In genomic region chr5:14664270-14665109, GRCh38 we compare ENCODE assay signal across 8 cellular contexts. TPM values are rescaled to one million over a fixed set of nuclear protein-coding genes. Genes with fewer than 3 reads are reported as not detected.
DNase-seq lines count a peak whose midpoint lies in the region; ATAC-seq, FAIRE-seq and TF ChIP-seq lines count a peak whose summit lies in the region.

OTULIN (plus strand) TSS chr5:14664718; CDS start chr5:14664826, 108 bp downstream.

- DNase-seq in COR-L47 (lab: John Stamatoyannopoulos, UW) (peak; percentile 86), HT-29 (ENCODE audit: low spot score) (peak; percentile 95), NT2/D1 (ENCODE audit: low read depth, low spot score) (peak; percentile 56), endothelial cell of umbilical vein (ENCODE audit: low read depth, low spot score) (peak; percentile 93), middle frontal gyrus (ENCODE audit: extremely low spot score, low spot score) (peak; percentile 90)
- DNase-seq in activated CD8-positive, alpha-beta memory T cell treated with anti-CD3 and anti-CD28 coated beads, Interleukin-2, amount 50 U/mL, for 4 hours: peak; percentile 86
- peak; percentile 85 to 86 for DNase-seq in stimulated activated CD8-positive, alpha-beta memory T cell treated with anti-CD3 and anti-CD28 coated beads, Interleukin-2, amount 100 ng/mL, for 48 hours (ENCODE audit: low read depth in 2 of 2)

- H3K9ac ChIP-seq in NT2/D1 (ENCODE audit: insufficient read length, low read depth) (peak within 1 kb of the TSS; percentile 76), endothelial cell of umbilical vein (replicated peaks; ENCODE audit: extremely low read depth, insufficient read depth, low read length) (peak within 1 kb of the TSS; percentile 70)

- intact Hi-C loops in endothelial cell of umbilical vein (cut with micrococcal nuclease): no loop called here

- no peaks in the 10 kb centered on the region for H4K20me1 ChIP-seq in endothelial cell of umbilical vein (replicated peaks; ENCODE audit: control insufficient read depth, extremely low read depth, insufficient read depth, low read length)

- dilution Hi-C loops in endothelial cell of umbilical vein (cut with MboI; ENCODE audit: extremely low pct_ligation_motif_present, low sequenced_read_pairs): no loop called here

- ATAC-seq in GM21360 (IDR thresholded peaks at IDR 0.05; ENCODE audit: unreplicated experiment): peak; percentile 69

- H3K4me2 ChIP-seq in endothelial cell of umbilical vein (ENCODE audit: insufficient read depth, low read length): peak within 1 kb of the TSS; percentile 89

- TF ChIP-seq POLR2A in endothelial cell of umbilical vein (IDR thresholded peaks at IDR 0.05; ENCODE audit: low read depth, low read length): peak; percentile 82

- H3K27me3 ChIP-seq in NT2/D1 (ENCODE audit: insufficient read depth, insufficient read length) (peaks cover 18% of the 10 kb centered on the region), endothelial cell of umbilical vein (ENCODE audit: control insufficient read depth in 2 of 2, insufficient read depth in 2 of 2, low read length in 2 of 2) (no peaks in the 10 kb centered on the region)

- H2AFZ ChIP-seq in endothelial cell of umbilical vein (ENCODE audit: low read depth, low read length): peak within 1 kb of the TSS; percentile 73

- peaks cover 46% of the 10 kb centered on the region for H3K79me2 ChIP-seq in endothelial cell of umbilical vein (ENCODE audit: control insufficient read depth, insufficient read depth, low read length)

- H3K4me1 ChIP-seq in NT2/D1 (ENCODE audit: insufficient read depth, insufficient read length): no peaks in the 10 kb centered on the region
- H3K4me1 ChIP-seq in endothelial cell of umbilical vein (ENCODE audit: control insufficient read depth, extremely low read depth, insufficient read depth, low read length): peaks cover 24% of the 10 kb centered on the region

- no peak for TF ChIP-seq CTCF in endothelial cell of umbilical vein (IDR thresholded peaks at IDR 0.05; ENCODE audit: extremely low read depth in 1 of 2, insufficient read depth in 1 of 2, low read depth in 1 of 2, low read length in 2 of 2)

- peak; percentile 78 for FAIRE-seq in endothelial cell of umbilical vein (lab: Jason Lieb, UNC)

- H3K9me1 ChIP-seq in endothelial cell of umbilical vein (replicated peaks; ENCODE audit: control insufficient read depth, extremely low read depth, insufficient read depth, low read length): no peaks in the 10 kb centered on the region

- H3K9me3 ChIP-seq in NT2/D1 (ENCODE audit: insufficient read depth, low read length) (no peaks in the 10 kb centered on the region), endothelial cell of umbilical vein (replicated peaks; ENCODE audit: control insufficient read depth, insufficient read depth, low read length) (no peaks in the 10 kb centered on the region)

- H3K36me3 ChIP-seq in NT2/D1 (ENCODE audit: insufficient read depth, insufficient read length, low read length) (peaks cover 7% of the 10 kb centered on the region), endothelial cell of umbilical vein (ENCODE audit: control insufficient read depth in 2 of 2, extremely low read depth in 1 of 2, insufficient read depth in 2 of 2, low read length in 2 of 2) (peaks cover 0 to 3% of the 10 kb centered on the region in 2 experiments)

- peak within 1 kb of the TSS; percentile 64 for H3K4me3 ChIP-seq in NT2/D1 (ENCODE audit: insufficient read length, low read depth)
- H3K4me3 ChIP-seq in endothelial cell of umbilical vein (replicated peaks in 1 of 3; ENCODE audit: insufficient read depth in 1 of 3, low read depth in 1 of 3, low read length in 3 of 3): peak within 1 kb of the TSS; percentile 24 to 84 (median 71)

- peak within 1 kb of the TSS; percentile 47 for H3K27ac ChIP-seq in endothelial cell of umbilical vein (ENCODE audit: insufficient read depth, low read depth, low read length)

- no TSS peak for BruUV-seq in endothelial cell of umbilical vein (replicated peaks; lab: Mats Ljungman, UMichigan)

- CTCF ChIA-PET in endothelial cell of umbilical vein (lab: Charles Lee): interaction anchor here (0.7 to 1.8 kb wide), 2 partner anchors 16 to 313 kb away, joined by 3 to 8 read pairs; no protein-coding TSS in a partner anchor

- POLR2A ChIA-PET in endothelial cell of umbilical vein (lab: Charles Lee): no interaction called here

TF ChIP-seq in endothelial cell of umbilical vein, 7 proteins besides CTCF, POLR2A, EP300 and RAD21:
- no peak for TF ChIP-seq EZH2 (IDR thresholded peaks at IDR 0.05; ENCODE audit: borderline replicate concordance, low read depth, low read length, severe bottlenecking)
- TF ChIP-seq MYC (IDR thresholded peaks at IDR 0.05; ENCODE audit: low read depth, low read length): no peak
- no peak for TF ChIP-seq MAX (IDR thresholded peaks at IDR 0.05; ENCODE audit: insufficient read depth, insufficient read length)
- peak; percentile 91 for TF ChIP-seq POLR2AphosphoS5 (IDR thresholded peaks at IDR 0.05; ENCODE audit: insufficient read depth, low read depth, low read length)
- no peak for TF ChIP-seq JUN (IDR thresholded peaks at IDR 0.05; ENCODE audit: borderline replicate concordance, insufficient read depth, insufficient read length, low read depth)
TF ChIP-seq in endothelial cell of umbilical vein: peak in this region for 1.

RNA-seq across cellular contexts. Expression of gene OTULIN, which starts in this region (rescaled TPM):
- 20.4 and 21.0 TPM in 2 replicates for total RNA-seq in HT-29 (2014; rRNA removed; shearing (Covaris generic))
- 30.2 and 34.7 TPM in 2 replicates for total RNA-seq in endothelial cell of umbilical vein
- polyA plus RNA-seq in endothelial cell of umbilical vein: 4.4 and 7.8 TPM in 2 replicates
- 6.9 and 9.2 TPM in 2 replicates for polyA plus RNA-seq in endothelial cell of umbilical vein (2011; cell fraction: cytosol; rRNA removed)
- polyA plus RNA-seq in endothelial cell of umbilical vein (2011; cell fraction: nucleus; rRNA removed): 17.0 and 20.5 TPM in 2 replicates
- polyA plus RNA-seq in endothelial cell of umbilical vein (2012): 13.9 and 14.9 TPM in 2 replicates
- polyA minus RNA-seq in endothelial cell of umbilical vein: 18.0 and 33.8 TPM in 2 replicates
- polyA minus RNA-seq in endothelial cell of umbilical vein (2011; cell fraction: cytosol; rRNA and poly(A)+ RNA removed): 51.8 TPM
- polyA minus RNA-seq in endothelial cell of umbilical vein (2011; cell fraction: nucleus; rRNA and poly(A)+ RNA removed): 27.6 and 31.0 TPM in 2 replicates

Comparison
In these comparisons a context has a peak if more than half of its experiments do, and no peak if none do; other contexts are left out.
1. Peak in every context shown above with its lines: DNase-seq, ATAC-seq, H3K4me3 ChIP-seq and H3K27ac ChIP-seq.